ENCODE assay signal across 20 cellular contexts in the genomic region with DNA sequence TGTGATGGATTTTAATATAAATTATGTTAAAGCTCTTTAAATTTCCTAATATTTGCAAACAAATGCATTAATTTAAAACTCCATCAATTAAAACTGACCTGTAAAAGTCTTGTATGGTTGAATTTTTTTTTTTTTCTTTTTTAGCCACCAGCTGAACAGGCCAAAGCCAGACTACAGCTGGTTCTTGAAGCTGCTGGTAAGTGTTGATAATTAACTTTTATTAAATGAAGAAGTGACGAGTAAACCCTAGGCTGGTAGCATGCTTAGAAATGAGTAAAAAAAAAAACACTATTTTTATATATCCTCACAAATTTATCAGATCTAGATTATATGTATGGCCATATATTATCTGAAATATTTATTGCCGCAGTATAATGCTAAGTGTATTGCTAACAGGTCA.
DNase-seq lines count a peak whose midpoint lies in the region; ATAC-seq, FAIRE-seq and TF ChIP-seq lines count a peak whose summit lies in the region.
"Had no signal": no experiment of that assay in that cellular context is flagged by ENCODE, and none has a peak within 500 bp of the region (broad histone marks: within the 10 kb centered on the region; RNA-seq: fewer than 3 reads in every experiment).

No MANE protein-coding gene starts in this region.

- TF ChIP-seq CTCF in pancreas (IDR thresholded peaks at IDR 0.05) (no peak), heart right ventricle (IDR thresholded peaks at IDR 0.05) (no peak)

- H3K36me3 ChIP-seq in pancreas, result no peaks in the 10 kb centered on the region
- H3K36me3 ChIP-seq in heart right ventricle, result no peaks in the 10 kb centered on the region
- H3K36me3 ChIP-seq: tibial artery had no signal

- H3K4me3 ChIP-seq in pancreas (no peak overlapping the region), heart right ventricle (no peak overlapping the region)
- H3K4me3 ChIP-seq: psoas muscle, skin epidermis, tibial artery had no signal

- ATAC-seq in GM19372 (IDR thresholded peaks at IDR 0.05; ENCODE audit: low read depth, unreplicated experiment) (peak; percentile 36), HG02759 (IDR thresholded peaks at IDR 0.05; ENCODE audit: unreplicated experiment) (peak; percentile 53), HG03558 (IDR thresholded peaks at IDR 0.05; ENCODE audit: extremely low read depth, unreplicated experiment) (peak; percentile 35), pancreas (no peak), heart right ventricle (no peak), HG02870 (IDR thresholded peaks at IDR 0.05; ENCODE audit: unreplicated experiment) (no peak)
- ATAC-seq: activated CD4-positive, alpha-beta T cell treated with anti-CD3 and anti-CD28 coated beads for 36 hours; CD8-positive, alpha-beta T cell; psoas muscle; stimulated activated naive CD8-positive, alpha-beta T cell treated with anti-CD3 and anti-CD28 coated beads, Interleukin-15, Interleukin-2, amounts not matched to agents 100 U/mL and 50 U/mL, for 24 hours had no signal

- DNase-seq in inferior parietal cortex (ENCODE audit: extremely low spot score) (no peak), pancreas (no peak), heart right ventricle (no peak)
- DNase-seq: activated CD4-positive, alpha-beta T cell treated with anti-CD3 and anti-CD28 coated beads for 36 hours; CD8-positive, alpha-beta T cell; HCEC 1CT; hypothalamus; NCI-H510A; psoas muscle; stimulated activated CD4-positive, alpha-beta T cell treated with anti-CD3 and anti-CD28 coated beads, Interleukin-2, amount 100 ng/mL, for 24 hours; stimulated activated naive CD8-positive, alpha-beta T cell treated with anti-CD3 and anti-CD28 coated beads, Interleukin-15, Interleukin-2, amounts not matched to agents 100 U/mL and 50 U/mL, for 24 hours; tibial artery had no signal

- H3K9me3 ChIP-seq in pancreas (no peaks in the 10 kb centered on the region), heart right ventricle (no peaks in the 10 kb centered on the region)
- H3K9me3 ChIP-seq: psoas muscle, tibial artery had no signal

- H3K4me1 ChIP-seq in pancreas (no peaks in the 10 kb centered on the region), heart right ventricle (peaks cover 0 to 4% (median 0%) of the 10 kb centered on the region in 9 donors)
- H3K4me1 ChIP-seq: tibial artery had no signal

- FAIRE-seq in pancreas (lab: Jason Lieb, UNC), result no peak
- FAIRE-seq: GM12891, keratinocyte had no signal

- 85% methylated on average over 2 of the region's 2 CpGs for WGBS in pancreas, 2 donors
- 96 to 99% methylated on average over 2 of the region's 2 CpGs for WGBS in heart right ventricle, 2 donors

- H3K27ac ChIP-seq in pancreas, result no peak overlapping the region
- H3K27ac ChIP-seq in heart right ventricle, result no peak overlapping the region
- H3K27ac ChIP-seq: epithelial cell of prostate, psoas muscle, skin epidermis, tibial artery had no signal

- no peaks in the 10 kb centered on the region for H3K27me3 ChIP-seq in pancreas
- H3K27me3 ChIP-seq in heart right ventricle, result no peaks in the 10 kb centered on the region
- H3K27me3 ChIP-seq: tibial artery had no signal

- intact Hi-C loops in pancreas (cut with DNase I) (no loop called here), heart right ventricle (cut with DNase I) (no loop called here)

Comparison
In these comparisons a context has a peak if more than half of its experiments do, and no peak if none do; other contexts are left out.
1. ATAC-seq: peak in GM19372 (single experiment), HG02759 (single experiment) and HG03558 (single experiment); none in pancreas (0 of 4), heart right ventricle (0 of 8) and HG02870 (single experiment).